In genomic region chr7:89914673-89915072, GRCh38 we compare ENCODE assay signal across 16 cellular contexts.
"Had no signal": no experiment of that assay in that cellular context is flagged by ENCODE, and none has a peak within 500 bp of the region (broad histone marks: within the 10 kb centered on the region; RNA-seq: fewer than 3 reads in every experiment).

No MANE protein-coding gene starts in this region.

- ATAC-seq: activated CD8-positive, alpha-beta T cell treated with anti-CD3 and anti-CD28 coated beads, Interleukin-2, amount 10 ng/mL, durations not matched to agents 7 days and 5 days; activated T-cell treated with anti-CD3 and anti-CD28 coated beads, Interleukin-2, amount 50 U/mL, for 72 hours; foreskin keratinocyte; left colon; stimulated activated memory B cell treated with anti-CD40 and anti-IgM and Interleukin-4, amounts not matched to agents 10 μg/mL and 1 μg/mL and 100 μg/mL, for 72 hours; T-helper 17 cell had no signal

- DNase-seq: activated B cell treated with CpG ODN at 0.5 μM for 24 hours; activated CD4-positive, alpha-beta T cell treated with anti-CD3 and anti-CD28 coated beads for 48 hours; activated CD8-positive, alpha-beta memory T cell treated with anti-CD3 and anti-CD28 coated beads, Interleukin-2, amount 50 U/mL, for 4 hours; activated CD8-positive, alpha-beta T cell treated with anti-CD3 and anti-CD28 coated beads, Interleukin-2, amount 10 ng/mL, durations not matched to agents 7 days and 5 days; activated gamma-delta T cell treated with Interleukin-2 at 50 U/mL for 16 hours; activated T-cell treated with anti-CD3 and anti-CD28 coated beads, Interleukin-2, amount 50 U/mL, for 72 hours; amniotic stem cell; central memory CD4-positive, alpha-beta T cell; effector CD8-positive, alpha-beta T cell; foreskin keratinocyte; head of caudate nucleus; left colon; posterior cingulate gyrus; stimulated activated CD4-positive, alpha-beta T cell treated with anti-CD3 and anti-CD28 coated beads, Interleukin-2, amount 100 ng/mL, for 48 hours; T-helper 17 cell had no signal
